In genomic region chr9:89352874-89353649, GRCh38 we compare ENCODE assay signal across 11 cellular contexts. TPM values are rescaled to one million over a fixed set of nuclear protein-coding genes. Genes with fewer than 3 reads are reported as not detected.
DNase-seq lines count a peak whose midpoint lies in the region; ATAC-seq and TF ChIP-seq lines count a peak whose summit lies in the region.
"Had no signal": no experiment of that assay in that cellular context is flagged by ENCODE, and none has a peak within 500 bp of the region (broad histone marks: within the 10 kb centered on the region; RNA-seq: fewer than 3 reads in every experiment).

No MANE protein-coding gene starts in this region.

- H3K4me3 ChIP-seq in muscle layer of duodenum (ENCODE audit: low read depth in 1 of 2, low read length in 2 of 2), result no peak overlapping the region
- H3K4me3 ChIP-seq in hepatocyte, result no peak overlapping the region

- no peak overlapping the region for H3K4me3 Mint-ChIP-seq in stimulated activated naive CD8-positive, alpha-beta T cell treated with anti-CD3 and anti-CD28 coated beads, Interleukin-15, Interleukin-2, amounts not matched to agents 100 ng/mL and 50 ng/mL, for 24 hours

- TF ChIP-seq CTCF in hepatocyte (IDR thresholded peaks at IDR 0.05; ENCODE audit: poor library complexity), result no peak

- peaks cover 79% of the 10 kb centered on the region for H3K36me3 Mint-ChIP-seq in stimulated activated naive CD8-positive, alpha-beta T cell treated with anti-CD3 and anti-CD28 coated beads, Interleukin-15, Interleukin-2, amounts not matched to agents 100 ng/mL and 50 ng/mL, for 24 hours (ENCODE audit: low read depth)
- peaks cover 12 to 13% of the 10 kb centered on the region in 2 donors for H3K36me3 Mint-ChIP-seq in activated naive CD4-positive, alpha-beta T cell treated with anti-CD3 and anti-CD28 coated beads, Interleukin-2, amount 50 U/mL, for 72 hours

- H4K20me1 ChIP-seq in hepatocyte (ENCODE audit: insufficient read depth, poor library complexity, severe bottlenecking), result no peaks in the 10 kb centered on the region

- no peaks in the 10 kb centered on the region for H3K9me3 Mint-ChIP-seq in stimulated activated naive CD8-positive, alpha-beta T cell treated with anti-CD3 and anti-CD28 coated beads, Interleukin-15, Interleukin-2, amounts not matched to agents 100 ng/mL and 50 ng/mL, for 24 hours
- no peaks in the 10 kb centered on the region for H3K9me3 Mint-ChIP-seq in activated naive CD4-positive, alpha-beta T cell treated with anti-CD3 and anti-CD28 coated beads, Interleukin-2, amount 50 U/mL, for 72 hours

- peaks cover 0 to 2% of the 10 kb centered on the region in 2 donors for H3K4me1 ChIP-seq in muscle layer of duodenum (ENCODE audit: control insufficient read depth in 1 of 2, insufficient read depth in 2 of 2, low read length in 2 of 2)
- no peaks in the 10 kb centered on the region for H3K4me1 ChIP-seq in hepatocyte (ENCODE audit: insufficient read depth)

- no peak overlapping the region for H3K4me2 ChIP-seq in hepatocyte

- no peak overlapping the region for H2AFZ ChIP-seq in hepatocyte

- no peaks in the 10 kb centered on the region for H3K27me3 Mint-ChIP-seq in stimulated activated naive CD8-positive, alpha-beta T cell treated with anti-CD3 and anti-CD28 coated beads, Interleukin-15, Interleukin-2, amounts not matched to agents 100 ng/mL and 50 ng/mL, for 24 hours

- H3K27ac ChIP-seq in muscle layer of duodenum (ENCODE audit: low read length) (peak overlapping the region; percentile 17), hepatocyte (no peak overlapping the region)

- ATAC-seq in stimulated activated naive CD8-positive, alpha-beta T cell treated with anti-CD3 and anti-CD28 coated beads, Interleukin-15, Interleukin-2, amounts not matched to agents 100 U/mL and 50 U/mL, for 24 hours, result no peak
- ATAC-seq in activated naive CD4-positive, alpha-beta T cell treated with anti-CD3 and anti-CD28 coated beads, Interleukin-2, amount 50 U/mL, for 72 hours, result no peak
- ATAC-seq in GM18907 (IDR thresholded peaks at IDR 0.05; ENCODE audit: unreplicated experiment), result no peak
- ATAC-seq in GM18873 (IDR thresholded peaks at IDR 0.05; ENCODE audit: low FRiP score, unreplicated experiment), result no peak
- ATAC-seq: left cardiac atrium had no signal

- H3K9me3 ChIP-seq in muscle layer of duodenum (ENCODE audit: control insufficient read depth in 1 of 2, low read length in 2 of 2), result no peaks in the 10 kb centered on the region
- no peaks in the 10 kb centered on the region for H3K9me3 ChIP-seq in hepatocyte (ENCODE audit: low read depth)

- H3K36me3 ChIP-seq in muscle layer of duodenum (ENCODE audit: control insufficient read depth in 1 of 2, insufficient read depth in 2 of 2, low read length in 2 of 2), result peaks cover 82 to 86% of the 10 kb centered on the region in 2 donors
- no peaks in the 10 kb centered on the region for H3K36me3 ChIP-seq in hepatocyte (replicated peaks; ENCODE audit: insufficient read depth, low read depth)

- H3K79me2 ChIP-seq in hepatocyte, result peaks cover 5% of the 10 kb centered on the region

- peaks cover 21% of the 10 kb centered on the region for H3K4me1 Mint-ChIP-seq in stimulated activated naive CD8-positive, alpha-beta T cell treated with anti-CD3 and anti-CD28 coated beads, Interleukin-15, Interleukin-2, amounts not matched to agents 100 ng/mL and 50 ng/mL, for 24 hours (ENCODE audit: low read depth)

- DNase-seq in stimulated activated naive CD8-positive, alpha-beta T cell treated with anti-CD3 and anti-CD28 coated beads, Interleukin-15, Interleukin-2, amounts not matched to agents 100 U/mL and 50 U/mL, for 24 hours, result no peak
- DNase-seq in activated naive CD4-positive, alpha-beta T cell treated with anti-CD3 and anti-CD28 coated beads, Interleukin-2, amount 50 U/mL, for 72 hours (ENCODE audit: low spot score in 2 of 2), result no peak
- DNase-seq in DMS114 treated with DMSO at 0.1 percent for 48 hours (lab: John Stamatoyannopoulos, UW; ENCODE audit: unreplicated experiment), result no peak
- DNase-seq in hepatocyte (ENCODE audit: low spot score), result no peak
- DNase-seq: DMS153, left cardiac atrium, NCI-H774 had no signal

- H3K27ac Mint-ChIP-seq in stimulated activated naive CD8-positive, alpha-beta T cell treated with anti-CD3 and anti-CD28 coated beads, Interleukin-15, Interleukin-2, amounts not matched to agents 100 ng/mL and 50 ng/mL, for 24 hours, result peak overlapping the region; percentile 57
- peak overlapping the region; percentile 1 to 92 for H3K27ac Mint-ChIP-seq in activated naive CD4-positive, alpha-beta T cell treated with anti-CD3 and anti-CD28 coated beads, Interleukin-2, amount 50 U/mL, for 72 hours

- no peaks in the 10 kb centered on the region for H3K9me2 ChIP-seq in hepatocyte (replicated peaks; ENCODE audit: insufficient read depth)

- WGBS in hepatocyte (ENCODE audit: low lambda C conversion rate, missing lambda C conversion rate), result 96% methylated on average over 8 of the region's 8 CpGs

- H3K27me3 ChIP-seq in muscle layer of duodenum (ENCODE audit: low read depth, low read length) (no peaks in the 10 kb centered on the region), hepatocyte (no peaks in the 10 kb centered on the region)

RNA-seq across cellular contexts. Expression of gene SECISBP2, which starts 34.8 kb away (rescaled TPM):
- 10 to 100 TPM; 42.8 to 52.0 TPM for total RNA-seq in activated naive CD4-positive, alpha-beta T cell treated with anti-CD3 and anti-CD28 coated beads, Interleukin-2, amount 50 U/mL, for 72 hours
- 43.8 and 48.2 TPM in 2 replicates for total RNA-seq in hepatocyte
- polyA plus RNA-seq in hepatocyte, result 30.2 and 30.6 TPM in 2 replicates

RNA-seq across cellular contexts. Expression of gene CKS2, which starts 42.1 kb away (rescaled TPM):
- total RNA-seq in activated naive CD4-positive, alpha-beta T cell treated with anti-CD3 and anti-CD28 coated beads, Interleukin-2, amount 50 U/mL, for 72 hours, result 100 to 1,000 TPM; 202 to 384 TPM
- 77.1 and 85.1 TPM in 2 replicates for total RNA-seq in hepatocyte
- polyA plus RNA-seq in hepatocyte, result 136 and 145 TPM in 2 replicates
